20 cellular contexts compared by ENCODE assay signal in genomic region chr9:36847781-36848673, GRCh38.
DNase-seq lines count a peak whose midpoint lies in the region; ATAC-seq and TF ChIP-seq lines count a peak whose summit lies in the region.
"Had no signal": no experiment of that assay in that cellular context is flagged by ENCODE, and none has a peak within 500 bp of the region (broad histone marks: within the 10 kb centered on the region; RNA-seq: fewer than 3 reads in every experiment).

No MANE protein-coding gene starts in this region.

- H3K9me3 ChIP-seq in HEK293 (ENCODE audit: control insufficient read depth, insufficient read depth, low read depth, low read length) (no peaks in the 10 kb centered on the region), left lung (no peaks in the 10 kb centered on the region), colonic mucosa (no peaks in the 10 kb centered on the region)
- H3K9me3 ChIP-seq: esophagus squamous epithelium, heart left ventricle, ovary, SJSA1 had no signal

- POLR2A ChIA-PET in HEK293 (lab: Yijun Ruan, JAX), result no interaction called here

- CTCF ChIA-PET in HEK293 (lab: Yijun Ruan, JAX), result interaction anchor here (0.6 kb wide), 1 partner anchor 125 kb away, joined by 3 read pairs; no protein-coding TSS in a partner anchor

- H3K9me3 Mint-ChIP-seq in nephron progenitor cell, result no peaks in the 10 kb centered on the region
- H3K9me3 Mint-ChIP-seq: activated naive CD4-positive, alpha-beta T cell treated with anti-CD3 and anti-CD28 coated beads, Interleukin-2, amount 10 ng/mL, durations not matched to agents 7 days and 5 days; HFFc6 had no signal

- H3K4me1 ChIP-seq in HEK293 (ENCODE audit: control insufficient read depth, insufficient read depth, low read length), result no peaks in the 10 kb centered on the region
- no peaks in the 10 kb centered on the region for H3K4me1 ChIP-seq in left lung
- no peaks in the 10 kb centered on the region for H3K4me1 ChIP-seq in colonic mucosa
- H3K4me1 ChIP-seq: esophagus squamous epithelium, heart left ventricle, SJSA1 had no signal

- peaks cover 68% of the 10 kb centered on the region for H3K4me1 Mint-ChIP-seq in nephron progenitor cell
- H3K4me1 Mint-ChIP-seq: activated naive CD4-positive, alpha-beta T cell treated with anti-CD3 and anti-CD28 coated beads, Interleukin-2, amount 10 ng/mL, durations not matched to agents 7 days and 5 days had no signal

- no peaks in the 10 kb centered on the region for H3K36me3 Mint-ChIP-seq in nephron progenitor cell (ENCODE audit: low read depth)
- H3K36me3 Mint-ChIP-seq: activated naive CD4-positive, alpha-beta T cell treated with anti-CD3 and anti-CD28 coated beads, Interleukin-2, amount 10 ng/mL, durations not matched to agents 7 days and 5 days had no signal

- H3K36me3 ChIP-seq in HEK293 (ENCODE audit: control insufficient read depth in 2 of 2, insufficient read depth in 1 of 2, low read length in 2 of 2) (no peaks in the 10 kb centered on the region), left lung (no peaks in the 10 kb centered on the region), colonic mucosa (no peaks in the 10 kb centered on the region)
- H3K36me3 ChIP-seq: esophagus squamous epithelium, heart left ventricle, ovary, SJSA1 had no signal

- H3K9ac ChIP-seq in colonic mucosa (ENCODE audit: low read depth in 2 of 2, low read length in 2 of 2), result no peak overlapping the region

- TF ChIP-seq CTCF in HEK293 (tag by site-specific recombination; IDR thresholded peaks at IDR 0.05) (no peak), epithelial cell of esophagus (IDR thresholded peaks at IDR 0.05; ENCODE audit: insufficient read depth, low read depth, low read length, missing control alignments) (no peak), nephron progenitor cell (IDR thresholded peaks at IDR 0.05) (no peak), left lung (IDR thresholded peaks at IDR 0.05) (no peak), colonic mucosa (IDR thresholded peaks at IDR 0.05) (no peak)

- H3K27me3 ChIP-seq in left lung (peaks cover 0 to 13% of the 10 kb centered on the region in 2 donors), colonic mucosa (no peaks in the 10 kb centered on the region)
- H3K27me3 ChIP-seq: ovary had no signal

- DNase-seq in NCI-H2171 (lab: John Stamatoyannopoulos, UW) (peak; percentile 54), epithelial cell of esophagus (ENCODE audit: low read depth) (peak; percentile 28), nephron progenitor cell (peak; percentile 73), left lung (no peak), colonic mucosa (no peak)
- DNase-seq in activated naive CD4-positive, alpha-beta T cell (lab: John Stamatoyannopoulos, UW), result no peak
- DNase-seq: activated CD4-positive, alpha-beta T cell treated with anti-CD3 and anti-CD28 coated beads for 48 hours; activated naive CD4-positive, alpha-beta T cell treated with anti-CD3 and anti-CD28 coated beads, Interleukin-2, amount 10 ng/mL, durations not matched to agents 7 days and 5 days; AML-193; esophagus squamous epithelium; heart left ventricle; HFFc6; IMR-90; ovary; stimulated activated CD4-positive, alpha-beta T cell treated with anti-CD3 and anti-CD28 coated beads, Interleukin-4, amount 100 ng/mL, for 24 hours; stimulated activated CD8-positive, alpha-beta memory T cell treated with anti-CD3 and anti-CD28 coated beads, Interleukin-4, amount 100 ng/mL, for 48 hours had no signal

- intact Hi-C loops in left lung (cut with DNase I) (no loop called here), colonic mucosa (cut with DNase I) (no loop called here)

- H3K4me3 Mint-ChIP-seq in nephron progenitor cell, result peak overlapping the region; percentile 15
- H3K4me3 Mint-ChIP-seq: activated naive CD4-positive, alpha-beta T cell treated with anti-CD3 and anti-CD28 coated beads, Interleukin-2, amount 10 ng/mL, durations not matched to agents 7 days and 5 days; HFFc6 had no signal

- H3K27ac ChIP-seq in HEK293 (ENCODE audit: extremely low read depth, low read depth, low read length), result no peak overlapping the region
- H3K27ac ChIP-seq in left lung, result no peak overlapping the region
- no peak overlapping the region for H3K27ac ChIP-seq in colonic mucosa
- H3K27ac ChIP-seq: esophagus squamous epithelium, heart left ventricle, ovary, SJSA1, skin epidermis had no signal

- peak overlapping the region; percentile 90 for H3K27ac Mint-ChIP-seq in nephron progenitor cell
- H3K27ac Mint-ChIP-seq: activated naive CD4-positive, alpha-beta T cell treated with anti-CD3 and anti-CD28 coated beads, Interleukin-2, amount 10 ng/mL, durations not matched to agents 7 days and 5 days; HFFc6 had no signal

- peaks cover 31% of the 10 kb centered on the region for H3K27me3 Mint-ChIP-seq in nephron progenitor cell (ENCODE audit: low read depth, poor library complexity)

- ATAC-seq in left lung (no peak), GM21825 (IDR thresholded peaks at IDR 0.05; ENCODE audit: unreplicated experiment) (no peak)
- ATAC-seq: heart left ventricle had no signal

- no peak overlapping the region for H3K4me3 ChIP-seq in HEK293 (ENCODE audit: low read depth, low read length)
- H3K4me3 ChIP-seq in epithelial cell of esophagus (ENCODE audit: low read length), result no peak overlapping the region
- no peak overlapping the region for H3K4me3 ChIP-seq in left lung
- H3K4me3 ChIP-seq in colonic mucosa, result no peak overlapping the region
- H3K4me3 ChIP-seq: esophagus squamous epithelium, heart left ventricle, ovary, SJSA1, skin epidermis had no signal

TF ChIP-seq in HEK293, 187 proteins besides CTCF, POLR2A, EP300 and RAD21:
- TF ChIP-seq PATZ1 (tag by site-specific recombination; IDR thresholded peaks at IDR 0.05), result peak; percentile 36; the same call in 1 of the 2 replicates
- no peak for TF ChIP-seq ZNF654 (tag by site-specific recombination; IDR thresholded peaks at IDR 0.05; ENCODE audit: low read depth)
- peak; percentile 69 for TF ChIP-seq EGR2 (tag by site-specific recombination; IDR thresholded peaks at IDR 0.05; ENCODE audit: low read depth)
- TF ChIP-seq ZFHX2 (tag by site-specific recombination; conservative IDR thresholded peaks at IDR 0.05), result peak; percentile 61
- TF ChIP-seq, protein P1, sequence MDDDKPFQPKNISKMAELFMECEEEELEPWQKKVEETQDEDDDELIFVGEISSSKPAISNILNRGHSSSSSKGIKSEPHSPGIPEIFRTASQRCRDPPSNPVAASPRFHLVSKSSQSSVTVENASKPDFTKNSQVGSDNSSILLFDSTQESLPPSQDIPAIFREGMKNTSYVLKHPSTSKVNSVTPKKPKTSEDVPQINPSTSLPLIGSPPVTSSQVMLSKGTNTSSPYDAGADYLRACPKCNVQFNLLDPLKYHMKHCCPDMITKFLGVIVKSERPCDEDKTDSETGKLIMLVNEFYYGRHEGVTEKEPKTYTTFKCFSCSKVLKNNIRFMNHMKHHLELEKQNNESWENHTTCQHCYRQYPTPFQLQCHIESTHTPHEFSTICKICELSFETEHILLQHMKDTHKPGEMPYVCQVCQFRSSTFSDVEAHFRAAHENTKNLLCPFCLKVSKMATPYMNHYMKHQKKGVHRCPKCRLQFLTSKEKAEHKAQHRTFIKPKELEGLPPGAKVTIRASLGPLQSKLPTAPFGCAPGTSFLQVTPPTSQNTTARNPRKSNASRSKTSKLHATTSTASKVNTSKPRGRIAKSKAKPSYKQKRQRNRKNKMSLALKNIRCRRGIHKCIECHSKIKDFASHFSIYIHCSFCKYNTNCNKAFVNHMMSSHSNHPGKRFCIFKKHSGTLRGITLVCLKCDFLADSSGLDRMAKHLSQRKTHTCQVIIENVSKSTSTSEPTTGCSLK (tag by site-specific recombination; IDR thresholded peaks at IDR 0.05), result no peak

Comparison
In these comparisons a context has a peak if more than half of its experiments do, and no peak if none do; other contexts are left out.
1. DNase-seq: peak in NCI-H2171 (single experiment), epithelial cell of esophagus (single experiment) and nephron progenitor cell (single experiment); none in activated naive CD4-positive, alpha-beta T cell (0 of 4), left lung (0 of 2) and colonic mucosa (single experiment).